Comparison of ENCODE assay signal across 9 cellular contexts in the genomic region with DNA sequence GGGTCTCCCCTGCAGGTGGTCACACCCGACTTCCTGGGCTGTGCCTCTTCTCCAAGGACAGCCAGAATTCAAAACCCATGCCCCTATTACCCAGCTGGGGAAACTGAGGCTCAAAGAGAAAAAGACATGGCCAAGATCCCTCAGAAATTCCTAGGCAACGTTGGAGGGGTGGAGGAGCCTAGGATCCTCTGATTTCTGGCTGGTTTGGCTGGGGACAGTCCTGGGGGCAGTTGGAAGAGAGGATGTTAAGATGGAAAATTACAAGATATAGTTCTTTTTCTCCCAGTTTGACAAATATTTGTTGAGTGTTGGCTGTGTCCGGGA. TPM values are rescaled to one million over a fixed set of nuclear protein-coding genes. Genes with fewer than 3 reads are reported as not detected.
DNase-seq lines count a peak whose midpoint lies in the region; ATAC-seq, FAIRE-seq and TF ChIP-seq lines count a peak whose summit lies in the region.
"Had no signal": no experiment of that assay in that cellular context is flagged by ENCODE, and none has a peak within 500 bp of the region (broad histone marks: within the 10 kb centered on the region; RNA-seq: fewer than 3 reads in every experiment).

No MANE protein-coding gene starts in this region.

- H3K4me1 Mint-ChIP-seq in activated CD4-positive, alpha-beta T cell treated with anti-CD3 and anti-CD28 coated beads, Interleukin-2, amount 10 ng/mL, durations not matched to agents 24 days and 14 days = peaks cover 48% of the 10 kb centered on the region

- H3K36me3 ChIP-seq in ascending aorta (no peaks in the 10 kb centered on the region), HepG2 (replicated peaks in 1 of 2; ENCODE audit: control insufficient read depth in 1 of 2, insufficient read depth in 2 of 2, low read length in 2 of 2) (peaks cover 4 to 6% of the 10 kb centered on the region in 2 experiments; a peak in 1 of 5 replicates), thymus (ENCODE audit: control insufficient read depth, insufficient read depth) (peaks cover 7% of the 10 kb centered on the region)

- peak overlapping the region; percentile 92 for H3K4me3 Mint-ChIP-seq in activated CD4-positive, alpha-beta T cell treated with anti-CD3 and anti-CD28 coated beads, Interleukin-2, amount 10 ng/mL, durations not matched to agents 24 days and 14 days

- no peak for TF ChIP-seq RAD21 in HepG2 (CRISPR knock-in tag; IDR thresholded peaks at IDR 0.05)

- H3K4me3 ChIP-seq in ascending aorta (peak overlapping the region; percentile 97 to 99), HepG2 (replicated peaks in 1 of 3; ENCODE audit: insufficient read depth in 1 of 3, low read depth in 2 of 3, low read length in 3 of 3) (peak overlapping the region; percentile 92 to 100 (median 96)), thymus (ENCODE audit: low read length) (peak overlapping the region; percentile 83)

- ATAC-seq in HepG2 = no peak

- no TSS peak for BruUV-seq in HepG2 (replicated peaks; lab: Mats Ljungman, UMichigan)

- H3K27me3 ChIP-seq in ascending aorta (no peaks in the 10 kb centered on the region), HepG2 (ENCODE audit: control insufficient read depth in 1 of 2, insufficient read depth in 2 of 2, low read length in 2 of 2) (no peaks in the 10 kb centered on the region; a peak in 1 of 5 replicates), thymus (ENCODE audit: control insufficient read depth, insufficient read depth) (no peaks in the 10 kb centered on the region)

- H3K27ac ChIP-seq in ascending aorta (peak overlapping the region; percentile 90 to 96), HepG2 (ENCODE audit: extremely low read length, insufficient read depth, low read length) (peak overlapping the region; percentile 77), thymus (ENCODE audit: low read depth) (peak overlapping the region; percentile 64)

- peaks cover 58% of the 10 kb centered on the region for H3K79me2 ChIP-seq in HepG2 (ENCODE audit: insufficient read depth, low read length)

- no peaks in the 10 kb centered on the region for H3K9me3 Mint-ChIP-seq in activated CD4-positive, alpha-beta T cell treated with anti-CD3 and anti-CD28 coated beads, Interleukin-2, amount 10 ng/mL, durations not matched to agents 24 days and 14 days

- TF ChIP-seq CTCF in ascending aorta (IDR thresholded peaks at IDR 0.05) = no peak
- no peak for TF ChIP-seq CTCF in HepG2 (CRISPR knock-in tag; IDR thresholded peaks at IDR 0.05)

- H2AFZ ChIP-seq in HepG2 (ENCODE audit: low read length) = no peak overlapping the region

- intact Hi-C loops in activated CD4-positive, alpha-beta T cell treated with anti-CD3 and anti-CD28 coated beads, Interleukin-2, amount 10 ng/mL, durations not matched to agents 24 days and 14 days (cut with micrococcal nuclease) = no loop called here
- intact Hi-C loops in ascending aorta (cut with DNase I) = loop anchor here (2.0 to 10.0 kb wide), 5 partner anchors 13 to 255 kb away; partner anchors contain the start of genes MARK4, OPA3, QPCTL and SNRPD2
- intact Hi-C loops in HepG2 (cut with micrococcal nuclease; ENCODE audit: unreplicated experiment) = no loop called here

- H4K20me1 ChIP-seq in HepG2 (ENCODE audit: insufficient read depth, low read length) = 0 out of 2 replicates have a peak, but pooled peaks cover 5% of the 10 kb centered on the region

- peak overlapping the region; percentile 71 for H3K9ac ChIP-seq in HepG2 (ENCODE audit: insufficient read depth, low read depth, low read length)

- 0% methylated on average over 2 of the region's 3 CpGs for WGBS in HepG2 (ENCODE audit: low lambda C conversion rate)
- 47% methylated on average over 3 of the region's 3 CpGs for WGBS in thymus

- no peaks in the 10 kb centered on the region for H3K27me3 Mint-ChIP-seq in activated CD4-positive, alpha-beta T cell treated with anti-CD3 and anti-CD28 coated beads, Interleukin-2, amount 10 ng/mL, durations not matched to agents 24 days and 14 days

- H3K27ac Mint-ChIP-seq in activated CD4-positive, alpha-beta T cell treated with anti-CD3 and anti-CD28 coated beads, Interleukin-2, amount 10 ng/mL, durations not matched to agents 24 days and 14 days = peak overlapping the region; percentile 78

- peak; percentile 21 for FAIRE-seq in HepG2 (lab: Jason Lieb, UNC)
- FAIRE-seq in RCC 7860 (lab: Jason Lieb, UNC) = no peak
- FAIRE-seq: TTC549 had no signal

- no peak for DNase-seq in activated CD4-positive, alpha-beta T cell treated with anti-CD3 and anti-CD28 coated beads, Interleukin-2, amount 10 ng/mL, durations not matched to agents 24 days and 14 days
- no peak for DNase-seq in activated CD4-positive, alpha-beta T cell treated with anti-CD3 and anti-CD28 coated beads, Interleukin-2, amount 50 U/mL, for 1 hour
- DNase-seq in ascending aorta (ENCODE audit: low spot score in 2 of 2) (no peak), HepG2 (ENCODE audit: low spot score) (no peak), NCI-H1694 (lab: John Stamatoyannopoulos, UW) (no peak), RCC 7860 (ENCODE audit: low spot score) (no peak)
- DNase-seq in activated CD8-positive, alpha-beta memory T cell treated with anti-CD3 and anti-CD28 coated beads for 24 hours = no peak

- 0 out of 4 replicates have a peak, but pooled peaks of 1 of the 2 experiments have one; percentile 1 for TF ChIP-seq POLR2A in HepG2 (IDR thresholded peaks at IDR 0.05; ENCODE audit: insufficient read depth in 1 of 2, low read depth in 2 of 2, low read length in 2 of 2)

- in situ Hi-C loops in HepG2 (cut with HindIII; ENCODE audit: extremely low pct_ligation_motif_present, low pct_unique_long_range_greater_than_20kb) = no loop called here

- TF ChIP-seq EP300 in HepG2 (IDR thresholded peaks at IDR 0.05; ENCODE audit: low read depth in 2 of 2, low read length in 2 of 2) (no peak), HepG2 (CRISPR knock-in tag; IDR thresholded peaks at IDR 0.05; ENCODE audit: borderline replicate concordance) (no peak)

- H3K9me3 ChIP-seq in ascending aorta = no peaks in the 10 kb centered on the region
- no peaks in the 10 kb centered on the region for H3K9me3 ChIP-seq in HepG2 (ENCODE audit: low read length)
- no peaks in the 10 kb centered on the region for H3K9me3 ChIP-seq in thymus (ENCODE audit: control insufficient read depth)

- POLR2A ChIA-PET in HepG2 (lab: Yijun Ruan, JAX) = interaction anchor here (0.5 to 1.2 kb wide), 3 partner anchors 12 to 719 kb away, joined by 3 to 4 read pairs (median 3); partner anchors contain the start of genes QPCTL, RTN2 and SNRPD2

- H3K4me1 ChIP-seq in ascending aorta (peaks cover 2 to 20% of the 10 kb centered on the region in 2 donors), HepG2 (ENCODE audit: insufficient read depth, low read length) (peaks cover 65% of the 10 kb centered on the region), thymus (ENCODE audit: control insufficient read depth, insufficient read depth, low read length) (peaks cover 16% of the 10 kb centered on the region)

- H3K4me2 ChIP-seq in HepG2 (ENCODE audit: low read depth, low read length) = peak overlapping the region; percentile 99

- peaks cover 37% of the 10 kb centered on the region for H3K36me3 Mint-ChIP-seq in activated CD4-positive, alpha-beta T cell treated with anti-CD3 and anti-CD28 coated beads, Interleukin-2, amount 10 ng/mL, durations not matched to agents 24 days and 14 days (ENCODE audit: low read depth)

- CTCF ChIA-PET in HepG2 (lab: Yijun Ruan, JAX; ENCODE audit: low intra/inter-chr PET ratio, low total read pairs) = interaction anchor here (1.2 kb wide), 1 partner anchor 24 kb away, joined by 4 read pairs; no protein-coding TSS in a partner anchor

RNA-seq across cellular contexts. Expression of gene VASP, which starts 2.4 kb away (rescaled TPM):
- 215 and 219 TPM in 2 replicates for total RNA-seq in activated CD4-positive, alpha-beta T cell treated with anti-CD3 and anti-CD28 coated beads, Interleukin-2, amount 10 ng/mL, durations not matched to agents 24 days and 14 days
- total RNA-seq in ascending aorta (110 TPM), HepG2 (2016; rRNA removed; fragmentation: Illumina TruSeq; extraction: Trizol) (64.6 and 67.1 TPM in 2 replicates)
- 22.8 and 24.0 TPM in 2 replicates for total RNA-seq in HepG2 (2016; cell fraction: cytosol; rRNA removed; fragmentation: Illumina TruSeq; extraction: Trizol; ENCODE audit: low read depth)
- total RNA-seq in HepG2 (2016; cell fraction: insoluble cytoplasmic fraction; rRNA removed; fragmentation: Illumina TruSeq; extraction: Trizol) = 60.7 and 68.5 TPM in 2 replicates
- total RNA-seq in HepG2 (2016; cell fraction: membrane; rRNA removed; fragmentation: Illumina TruSeq; extraction: Trizol) = 55.3 and 59.3 TPM in 2 replicates
- 38.8 and 40.6 TPM in 2 replicates for total RNA-seq in HepG2 (2016; cell fraction: nucleus; rRNA removed; fragmentation: Illumina TruSeq; extraction: Trizol)
- polyA plus RNA-seq in HepG2 (2011; rRNA removed) (41.8 and 49.1 TPM in 2 replicates), thymus (138 TPM)
- polyA plus RNA-seq in HepG2 (2011; cell fraction: cytosol; rRNA removed) = 29.9 and 46.4 TPM in 2 replicates
- polyA plus RNA-seq in HepG2 (2011; cell fraction: nucleus; rRNA removed) = 78.2 and 83.1 TPM in 2 replicates
- 30.9 and 35.9 TPM in 2 replicates for polyA plus RNA-seq in HepG2 (2012)
- 20.6 and 22.3 TPM in 2 replicates for polyA plus RNA-seq in HepG2 (2016; cell fraction: cytosol; fragmentation: Illumina TruSeq; extraction: Trizol; ENCODE audit: low read depth)
- polyA plus RNA-seq in HepG2 (2016; cell fraction: insoluble cytoplasmic fraction; fragmentation: Illumina TruSeq; extraction: Trizol; ENCODE audit: low read depth) = 75.4 and 76.4 TPM in 2 replicates
- 40.8 and 44.1 TPM in 2 replicates for polyA plus RNA-seq in HepG2 (2016; cell fraction: membrane; fragmentation: Illumina TruSeq; extraction: Trizol; ENCODE audit: low read depth)
- 70.9 and 74.4 TPM in 2 replicates for polyA plus RNA-seq in HepG2 (2016; cell fraction: nucleus; fragmentation: Illumina TruSeq; extraction: Trizol; ENCODE audit: insufficient read depth, low read depth)
- 38.0 and 110 TPM in 2 replicates for polyA minus RNA-seq in HepG2 (2011; rRNA and poly(A)+ RNA removed; ENCODE audit: low replicate concordance)
- 36.7 and 47.2 TPM in 2 replicates for polyA minus RNA-seq in HepG2 (2011; cell fraction: cytosol; rRNA and poly(A)+ RNA removed)
- 31.7 and 50.2 TPM in 2 replicates for polyA minus RNA-seq in HepG2 (2011; cell fraction: nucleus; rRNA and poly(A)+ RNA removed)

RNA-seq across cellular contexts. Expression of gene PPM1N, which starts 11.4 kb away (rescaled TPM):
- total RNA-seq in activated CD4-positive, alpha-beta T cell treated with anti-CD3 and anti-CD28 coated beads, Interleukin-2, amount 10 ng/mL, durations not matched to agents 24 days and 14 days = 1.3 and 1.9 TPM in 2 replicates
- total RNA-seq in ascending aorta = 2.2 TPM
- total RNA-seq in HepG2 (2016; rRNA removed; fragmentation: Illumina TruSeq; extraction: Trizol) = 0.31 and 0.67 TPM in 2 replicates
- total RNA-seq in HepG2 (2016; cell fraction: cytosol; rRNA removed; fragmentation: Illumina TruSeq; extraction: Trizol; ENCODE audit: low read depth) = 0.53 and 0.71 TPM in 2 replicates
- total RNA-seq in HepG2 (2016; cell fraction: insoluble cytoplasmic fraction; rRNA removed; fragmentation: Illumina TruSeq; extraction: Trizol) = 0.48 and 0.91 TPM in 2 replicates
- total RNA-seq in HepG2 (2016; cell fraction: membrane; rRNA removed; fragmentation: Illumina TruSeq; extraction: Trizol) = 0.72 and 1.2 TPM in 2 replicates
- total RNA-seq in HepG2 (2016; cell fraction: nucleus; rRNA removed; fragmentation: Illumina TruSeq; extraction: Trizol) = not detected in 2 replicates
- 1.3 and 1.8 TPM in 2 replicates for polyA plus RNA-seq in HepG2 (2011; rRNA removed)
- 2.6 TPM in 2 replicates for polyA plus RNA-seq in HepG2 (2011; cell fraction: cytosol; rRNA removed)
- 1.1 and 2.1 TPM in 2 replicates for polyA plus RNA-seq in HepG2 (2011; cell fraction: nucleus; rRNA removed)
- 1.4 and 1.9 TPM in 2 replicates for polyA plus RNA-seq in HepG2 (2012)
- 0.86 and 1.5 TPM in 2 replicates for polyA plus RNA-seq in HepG2 (2016; cell fraction: cytosol; fragmentation: Illumina TruSeq; extraction: Trizol; ENCODE audit: low read depth)
- polyA plus RNA-seq in HepG2 (2016; cell fraction: insoluble cytoplasmic fraction; fragmentation: Illumina TruSeq; extraction: Trizol; ENCODE audit: low read depth) = 0.76 TPM in 1 of 2 replicates, not detected in the other
- 0.77 and 1.1 TPM in 2 replicates for polyA plus RNA-seq in HepG2 (2016; cell fraction: membrane; fragmentation: Illumina TruSeq; extraction: Trizol; ENCODE audit: low read depth)
- 1.2 TPM in 1 of 2 replicates, not detected in the other for polyA plus RNA-seq in HepG2 (2016; cell fraction: nucleus; fragmentation: Illumina TruSeq; extraction: Trizol; ENCODE audit: insufficient read depth, low read depth)
- polyA minus RNA-seq in HepG2 (2011; rRNA and poly(A)+ RNA removed; ENCODE audit: low replicate concordance) = 0.23 TPM in 1 of 2 replicates, not detected in the other
- not detected in 2 replicates for polyA minus RNA-seq in HepG2 (2011; cell fraction: cytosol; rRNA and poly(A)+ RNA removed)
- 0.50 TPM in 1 of 2 replicates, not detected in the other for polyA minus RNA-seq in HepG2 (2011; cell fraction: nucleus; rRNA and poly(A)+ RNA removed)
- 4.0 TPM for polyA plus RNA-seq in thymus

RNA-seq across cellular contexts. Expression of gene RTN2, which starts 12.8 kb away (rescaled TPM):
- total RNA-seq in activated CD4-positive, alpha-beta T cell treated with anti-CD3 and anti-CD28 coated beads, Interleukin-2, amount 10 ng/mL, durations not matched to agents 24 days and 14 days = 2.6 and 2.8 TPM in 2 replicates
- 37.1 TPM for total RNA-seq in ascending aorta
- total RNA-seq in HepG2 (2016; rRNA removed; fragmentation: Illumina TruSeq; extraction: Trizol) = 2.1 and 2.9 TPM in 2 replicates
- total RNA-seq in HepG2 (2016; cell fraction: cytosol; rRNA removed; fragmentation: Illumina TruSeq; extraction: Trizol; ENCODE audit: low read depth) = 5.1 and 6.2 TPM in 2 replicates
- 2.0 and 3.5 TPM in 2 replicates for total RNA-seq in HepG2 (2016; cell fraction: insoluble cytoplasmic fraction; rRNA removed; fragmentation: Illumina TruSeq; extraction: Trizol)
- 6.2 and 8.3 TPM in 2 replicates for total RNA-seq in HepG2 (2016; cell fraction: membrane; rRNA removed; fragmentation: Illumina TruSeq; extraction: Trizol)
- total RNA-seq in HepG2 (2016; cell fraction: nucleus; rRNA removed; fragmentation: Illumina TruSeq; extraction: Trizol) = 2.3 and 2.8 TPM in 2 replicates
- polyA plus RNA-seq in HepG2 (2011; rRNA removed) = 17.1 and 18.0 TPM in 2 replicates
- 13.2 and 17.0 TPM in 2 replicates for polyA plus RNA-seq in HepG2 (2011; cell fraction: cytosol; rRNA removed)
- 12.6 and 14.7 TPM in 2 replicates for polyA plus RNA-seq in HepG2 (2011; cell fraction: nucleus; rRNA removed)
- 11.2 and 15.2 TPM in 2 replicates for polyA plus RNA-seq in HepG2 (2012)
- polyA plus RNA-seq in HepG2 (2016; cell fraction: cytosol; fragmentation: Illumina TruSeq; extraction: Trizol; ENCODE audit: low read depth) = 8.6 and 9.5 TPM in 2 replicates
- polyA plus RNA-seq in HepG2 (2016; cell fraction: insoluble cytoplasmic fraction; fragmentation: Illumina TruSeq; extraction: Trizol; ENCODE audit: low read depth) = 3.9 and 4.7 TPM in 2 replicates
- polyA plus RNA-seq in HepG2 (2016; cell fraction: membrane; fragmentation: Illumina TruSeq; extraction: Trizol; ENCODE audit: low read depth) = 9.5 and 9.7 TPM in 2 replicates
- polyA plus RNA-seq in HepG2 (2016; cell fraction: nucleus; fragmentation: Illumina TruSeq; extraction: Trizol; ENCODE audit: insufficient read depth, low read depth) = 11.0 and 11.5 TPM in 2 replicates
- polyA minus RNA-seq in HepG2 (2011; rRNA and poly(A)+ RNA removed; ENCODE audit: low replicate concordance) = 6.0 and 30.0 TPM in 2 replicates
- 7.6 and 8.3 TPM in 2 replicates for polyA minus RNA-seq in HepG2 (2011; cell fraction: cytosol; rRNA and poly(A)+ RNA removed)
- polyA minus RNA-seq in HepG2 (2011; cell fraction: nucleus; rRNA and poly(A)+ RNA removed) = 7.1 and 7.6 TPM in 2 replicates
- polyA plus RNA-seq in thymus = 5.0 TPM

RNA-seq across cellular contexts. Expression of gene FOSB, which starts 41.9 kb away (rescaled TPM):
- total RNA-seq in activated CD4-positive, alpha-beta T cell treated with anti-CD3 and anti-CD28 coated beads, Interleukin-2, amount 10 ng/mL, durations not matched to agents 24 days and 14 days = 11.3 TPM in 2 replicates
- total RNA-seq in ascending aorta (511 TPM), HepG2 (2016; rRNA removed; fragmentation: Illumina TruSeq; extraction: Trizol) (0.21 and 6.0 TPM in 2 replicates)
- 0.79 and 0.91 TPM in 2 replicates for total RNA-seq in HepG2 (2016; cell fraction: cytosol; rRNA removed; fragmentation: Illumina TruSeq; extraction: Trizol; ENCODE audit: low read depth)
- 0.37 and 5.7 TPM in 2 replicates for total RNA-seq in HepG2 (2016; cell fraction: insoluble cytoplasmic fraction; rRNA removed; fragmentation: Illumina TruSeq; extraction: Trizol)
- 0.93 and 1.2 TPM in 2 replicates for total RNA-seq in HepG2 (2016; cell fraction: membrane; rRNA removed; fragmentation: Illumina TruSeq; extraction: Trizol)
- total RNA-seq in HepG2 (2016; cell fraction: nucleus; rRNA removed; fragmentation: Illumina TruSeq; extraction: Trizol) = 17.8 and 18.2 TPM in 2 replicates
- polyA plus RNA-seq in HepG2 (2011; rRNA removed) (2.8 TPM in 2 replicates), thymus (7.1 TPM)
- polyA plus RNA-seq in HepG2 (2011; cell fraction: cytosol; rRNA removed) = 0.67 and 0.69 TPM in 2 replicates
- polyA plus RNA-seq in HepG2 (2011; cell fraction: nucleus; rRNA removed) = 23.1 and 35.9 TPM in 2 replicates
- 0.51 and 1.1 TPM in 2 replicates for polyA plus RNA-seq in HepG2 (2012)
- not detected in 2 replicates for polyA plus RNA-seq in HepG2 (2016; cell fraction: cytosol; fragmentation: Illumina TruSeq; extraction: Trizol; ENCODE audit: low read depth)
- polyA plus RNA-seq in HepG2 (2016; cell fraction: insoluble cytoplasmic fraction; fragmentation: Illumina TruSeq; extraction: Trizol; ENCODE audit: low read depth) = 0.35 and 0.74 TPM in 2 replicates
- polyA plus RNA-seq in HepG2 (2016; cell fraction: membrane; fragmentation: Illumina TruSeq; extraction: Trizol; ENCODE audit: low read depth) = 0.17 and 0.41 TPM in 2 replicates
- polyA plus RNA-seq in HepG2 (2016; cell fraction: nucleus; fragmentation: Illumina TruSeq; extraction: Trizol; ENCODE audit: insufficient read depth, low read depth) = 17.9 and 36.0 TPM in 2 replicates
- polyA minus RNA-seq in HepG2 (2011; rRNA and poly(A)+ RNA removed; ENCODE audit: low replicate concordance) = 16.2 and 24.3 TPM in 2 replicates
- polyA minus RNA-seq in HepG2 (2011; cell fraction: cytosol; rRNA and poly(A)+ RNA removed) = 1.5 and 2.2 TPM in 2 replicates
- 32.3 and 48.2 TPM in 2 replicates for polyA minus RNA-seq in HepG2 (2011; cell fraction: nucleus; rRNA and poly(A)+ RNA removed)
